ENCODE assay signal across 33 cellular contexts in genomic region chr3:31955581-31955980, GRCh38. TPM values are rescaled to one million over a fixed set of nuclear protein-coding genes. Genes with fewer than 3 reads are reported as not detected.
"Had no signal": no experiment of that assay in that cellular context is flagged by ENCODE, and none has a peak within 500 bp of the region (broad histone marks: within the 10 kb centered on the region; RNA-seq: fewer than 3 reads in every experiment).

No MANE protein-coding gene starts in this region.

- H3K36me3 Mint-ChIP-seq: activated naive CD4-positive, alpha-beta T cell treated with anti-CD3 and anti-CD28 coated beads, Interleukin-2, amount 10 ng/mL, durations not matched to agents 7 days and 5 days; activated naive CD8-positive, alpha-beta T cell treated with anti-CD3 and anti-CD28 coated beads, Interleukin-2, amount 10 ng/mL, durations not matched to agents 7 days and 5 days; natural killer cell; neural progenitor cell had no signal

- H3K27ac ChIP-seq: ascending aorta, brain microvascular endothelial cell, foreskin keratinocyte, heart right ventricle, neural progenitor cell, parathyroid adenoma, right atrium auricular region, suprapubic skin, tibial artery, upper lobe of right lung, VCaP had no signal

- H3K4me3 Mint-ChIP-seq: activated CD4-positive, alpha-beta memory T cell treated with anti-CD3 and anti-CD28 coated beads for 36 hours; activated CD4-positive, alpha-beta T cell treated with anti-CD3 and anti-CD28 coated beads, Interleukin-2, amount 10 ng/mL, durations not matched to agents 24 days and 14 days; activated naive CD4-positive, alpha-beta T cell treated with anti-CD3 and anti-CD28 coated beads, Interleukin-2, amount 10 ng/mL, durations not matched to agents 7 days and 5 days; activated naive CD8-positive, alpha-beta T cell treated with anti-CD3 and anti-CD28 coated beads, Interleukin-2, amount 10 ng/mL, durations not matched to agents 7 days and 5 days; activated T-helper 1 cell treated with anti-CD3 and anti-CD28 coated beads, Interleukin-12 subunit alpha, Interleukin-12 subunit beta, Interleukin-2, Interleukin-4 antibody, amounts not matched to agents 30 ng/mL and 10 ng/mL and 1 ng/mL, durations not matched to agents 14 hours and 24 hours and 36 hours; dendritic cell treated with granulocyte-macrophage colony-stimulating factor and Interleukin-4, amounts not matched to agents 40 ng/mL and 50 ng/mL, for 4 days; endodermal cell; natural killer cell; neural progenitor cell; T-helper 2 cell treated with Interferon-gamma antibody and Interleukin-4, amounts not matched to agents 5 μg/mL and 100 μg/mL, for 36 hours had no signal

- H3K4me1 Mint-ChIP-seq: natural killer cell had no signal

- H3K27ac Mint-ChIP-seq: activated CD4-positive, alpha-beta memory T cell treated with anti-CD3 and anti-CD28 coated beads for 36 hours; activated CD4-positive, alpha-beta T cell treated with anti-CD3 and anti-CD28 coated beads, Interleukin-2, amount 10 ng/mL, durations not matched to agents 24 days and 14 days; activated naive CD4-positive, alpha-beta T cell treated with anti-CD3 and anti-CD28 coated beads, Interleukin-2, amount 10 ng/mL, durations not matched to agents 7 days and 5 days; activated naive CD8-positive, alpha-beta T cell treated with anti-CD3 and anti-CD28 coated beads, Interleukin-2, amount 10 ng/mL, durations not matched to agents 7 days and 5 days; activated T-helper 1 cell treated with anti-CD3 and anti-CD28 coated beads, Interleukin-12 subunit alpha, Interleukin-12 subunit beta, Interleukin-2, Interleukin-4 antibody, amounts not matched to agents 30 ng/mL and 10 ng/mL and 1 ng/mL, durations not matched to agents 14 hours and 24 hours and 36 hours; dendritic cell treated with granulocyte-macrophage colony-stimulating factor and Interleukin-4, amounts not matched to agents 40 ng/mL and 50 ng/mL, for 4 days; endodermal cell; natural killer cell; neural progenitor cell; T-helper 2 cell treated with Interferon-gamma antibody and Interleukin-4, amounts not matched to agents 5 μg/mL and 100 μg/mL, for 36 hours had no signal

- ATAC-seq: activated CD4-positive, CD25-positive, alpha-beta regulatory T cell treated with anti-CD3 and anti-CD28 coated beads, Interleukin-2, amount 50 U/mL, for 24 hours; esophagus mucosa; foreskin keratinocyte; heart right ventricle; natural killer cell; upper lobe of right lung had no signal

- H2AFZ ChIP-seq: neural progenitor cell, parathyroid adenoma had no signal

- H3K36me3 ChIP-seq: ascending aorta, brain microvascular endothelial cell, heart right ventricle, neural progenitor cell, right atrium auricular region, suprapubic skin, upper lobe of right lung had no signal

- DNase-seq: activated CD4-positive, alpha-beta memory T cell treated with anti-CD3 and anti-CD28 coated beads for 36 hours; activated CD4-positive, alpha-beta T cell treated with anti-CD3 and anti-CD28 coated beads, Interleukin-2, amount 10 ng/mL, durations not matched to agents 24 days and 14 days; activated CD8-positive, alpha-beta memory T cell treated with anti-CD3 and anti-CD28 coated beads, Interleukin-2, amount 50 U/mL, for 4 hours; activated effector memory CD4-positive, alpha-beta T cell treated with anti-CD3 and anti-CD28 coated beads, Interleukin-2, amount 50 U/mL, for 16 hours; activated naive CD4-positive, alpha-beta T cell treated with anti-CD3 and anti-CD28 coated beads, Interleukin-2, amount 10 ng/mL, durations not matched to agents 7 days and 5 days; activated naive CD8-positive, alpha-beta T cell treated with anti-CD3 and anti-CD28 coated beads, Interleukin-2, amount 10 ng/mL, durations not matched to agents 7 days and 5 days; activated T-cell treated with anti-CD3 and anti-CD28 coated beads, Interleukin-2, amount 50 U/mL, for 1 hour; brain microvascular endothelial cell; central memory CD4-positive, alpha-beta T cell; endodermal cell; foreskin keratinocyte; heart right ventricle; midbrain; natural killer cell; occipital lobe; stimulated activated CD4-positive, alpha-beta T cell treated with anti-CD3 and anti-CD28 coated beads, Interleukin-1b, Interleukin-23, amount 100 ng/mL, for 48 hours; stimulated activated CD4-positive, alpha-beta T cell treated with anti-CD3 and anti-CD28 coated beads, Interleukin-4, amount 100 ng/mL, for 4 hours; stimulated activated CD8-positive, alpha-beta memory T cell treated with anti-CD3 and anti-CD28 coated beads, Interleukin-4, amount 100 ng/mL, for 48 hours; stimulated activated naive CD4-positive, alpha-beta T cell; tibial artery; upper lobe of right lung had no signal

- H3K27me3 ChIP-seq: ascending aorta, brain microvascular endothelial cell, foreskin keratinocyte, heart right ventricle, neural progenitor cell, right atrium auricular region, suprapubic skin, tibial artery, upper lobe of right lung had no signal

- H3K4me2 ChIP-seq: neural progenitor cell, smooth muscle cell had no signal

- H3K4me3 ChIP-seq: ascending aorta, heart right ventricle, neural progenitor cell, right atrium auricular region, smooth muscle cell, suprapubic skin, tibial artery, upper lobe of right lung had no signal

- H3K79me2 ChIP-seq: parathyroid adenoma had no signal

- H3K4me1 ChIP-seq: parathyroid adenoma had no signal

- H3K9me3 ChIP-seq: suprapubic skin, upper lobe of right lung had no signal

- H3K9ac ChIP-seq: neural progenitor cell, parathyroid adenoma had no signal

RNA-seq across cellular contexts. Expression of gene ZNF860, which starts 26.0 kb away (rescaled TPM):
- total RNA-seq: activated naive CD8-positive, alpha-beta T cell treated with anti-CD3 and anti-CD28 coated beads, Interleukin-2, amount 10 ng/mL, durations not matched to agents 7 days and 5 days had no signal
